Comparison of ENCODE assay signal across 24 cellular contexts in genomic region chr19:27709496-27709895, GRCh38.
"Had no signal": no experiment of that assay in that cellular context is flagged by ENCODE, and none has a peak within 500 bp of the region (broad histone marks: within the 10 kb centered on the region; RNA-seq: fewer than 3 reads in every experiment).

No MANE protein-coding gene starts in this region.

- H3K27ac ChIP-seq: epithelial cell of prostate, esophagus squamous epithelium, gastrocnemius medialis, heart right ventricle, left lung, lower lobe of right lung had no signal

- H3K4me1 Mint-ChIP-seq: endodermal cell; mesothelial cell of epicardium; naive B cell; naive thymus-derived CD8-positive, alpha-beta T cell had no signal

- DNase-seq: effector CD8-positive, alpha-beta T cell; effector memory CD8-positive, alpha-beta T cell; endodermal cell; erythroblast; esophagus squamous epithelium; foreskin fibroblast; foreskin melanocyte; gastrocnemius medialis; glutamatergic neuron; head of caudate nucleus; heart right ventricle; hippocampal formation; left cardiac atrium; left lung; left ventricle myocardium superior; lower lobe of right lung; mesenchymal stem cell; mucosa of descending colon; naive B cell; naive thymus-derived CD8-positive, alpha-beta T cell had no signal

- H3K27me3 Mint-ChIP-seq: dendritic cell treated with granulocyte-macrophage colony-stimulating factor and Interleukin-4, amounts not matched to agents 40 ng/mL and 50 ng/mL, for 4 days; effector memory CD8-positive, alpha-beta T cell; naive B cell had no signal

- H3K27me3 ChIP-seq: esophagus squamous epithelium, gastrocnemius medialis, heart right ventricle, left lung had no signal

- H3K4me1 ChIP-seq: esophagus squamous epithelium, gastrocnemius medialis, heart right ventricle, left lung, lower lobe of right lung had no signal

- H3K4me3 ChIP-seq: esophagus squamous epithelium, gastrocnemius medialis, heart right ventricle, left lung, lower lobe of right lung, mucosa of descending colon had no signal

- ATAC-seq: effector memory CD8-positive, alpha-beta T cell; esophagus mucosa; gastrocnemius medialis; heart right ventricle; left cardiac atrium; left lung; left ventricle myocardium superior; lower lobe of right lung; mucosa of descending colon; naive thymus-derived CD8-positive, alpha-beta T cell had no signal

- H3K36me3 ChIP-seq: esophagus squamous epithelium, gastrocnemius medialis, heart right ventricle, left lung, lower lobe of right lung had no signal

- H3K4me3 Mint-ChIP-seq: dendritic cell treated with granulocyte-macrophage colony-stimulating factor and Interleukin-4, amounts not matched to agents 40 ng/mL and 50 ng/mL, for 4 days; effector memory CD8-positive, alpha-beta T cell; endodermal cell; mesothelial cell of epicardium; naive B cell; naive thymus-derived CD8-positive, alpha-beta T cell had no signal

- H3K27ac Mint-ChIP-seq: dendritic cell treated with granulocyte-macrophage colony-stimulating factor and Interleukin-4, amounts not matched to agents 40 ng/mL and 50 ng/mL, for 4 days; effector memory CD8-positive, alpha-beta T cell; endodermal cell; mesothelial cell of epicardium; naive B cell; naive thymus-derived CD8-positive, alpha-beta T cell had no signal

- H3K9me3 ChIP-seq: gastrocnemius medialis had no signal
